ENCODE assay signal across 35 cellular contexts in the genomic region with DNA sequence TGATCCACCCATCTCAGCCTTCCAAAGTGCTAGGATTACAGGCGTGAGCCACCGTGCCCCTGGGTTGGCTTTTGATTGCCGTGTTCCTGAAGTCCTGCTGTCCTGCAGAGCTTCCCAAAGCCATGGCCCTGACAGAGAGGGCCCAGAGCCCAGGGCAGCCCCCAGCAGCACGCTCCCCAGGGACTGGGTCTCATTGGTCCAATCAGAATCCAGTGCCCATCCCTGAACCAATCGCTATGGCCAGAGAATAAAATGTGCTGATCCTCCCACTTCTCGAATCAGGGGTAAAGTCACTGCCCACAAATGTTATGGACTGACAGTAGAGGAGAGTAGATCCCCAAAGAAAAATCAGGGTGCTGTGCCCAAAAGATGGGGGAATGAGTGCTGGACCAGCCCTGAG. TPM values are rescaled to one million over a fixed set of nuclear protein-coding genes. Genes with fewer than 3 reads are reported as not detected.
DNase-seq lines count a peak whose midpoint lies in the region; ATAC-seq and TF ChIP-seq lines count a peak whose summit lies in the region.
"Had no signal": no experiment of that assay in that cellular context is flagged by ENCODE, and none has a peak within 500 bp of the region (broad histone marks: within the 10 kb centered on the region; RNA-seq: fewer than 3 reads in every experiment).

No MANE protein-coding gene starts in this region.

- no peak overlapping the region for H3K4me3 ChIP-seq in CD8-positive, alpha-beta memory T cell (ENCODE audit: low read length)
- H3K4me3 ChIP-seq: A549, adrenal gland, body of pancreas, GM12878, PC-9, right atrium auricular region, smooth muscle cell, upper lobe of left lung had no signal

- H3K4me1 ChIP-seq in CD8-positive, alpha-beta memory T cell (ENCODE audit: insufficient read depth, low read length): peaks cover 75% of the 10 kb centered on the region

- POLR2A ChIA-PET in activated CD4-positive, alpha-beta memory T cell treated with anti-CD3 and anti-CD28 coated beads for 36 hours (lab: Charles Lee): interaction anchor here (0.8 to 5.4 kb wide), 4 partner anchors 13 to 48 kb away, joined by 3 to 33 read pairs (median 20); partner anchors contain the start of gene VSIR
- POLR2A ChIA-PET in activated CD4-positive, alpha-beta memory T cell treated with anti-CD3 and anti-CD28 coated beads, Interleukin-2, amount 10 ng/mL, durations not matched to agents 7 days and 5 days (lab: Charles Lee): interaction anchor here (0.7 to 18.2 kb wide), 6 partner anchors 10 to 45 kb away, joined by 3 to 310 read pairs (median 42); partner anchors contain the start of gene VSIR
- POLR2A ChIA-PET in CD8-positive, alpha-beta memory T cell (lab: Charles Lee): interaction anchor here (0.5 to 1.0 kb wide), 2 partner anchors 24 to 79 kb away, joined by 3 to 4 read pairs; no protein-coding TSS in a partner anchor

- no peaks in the 10 kb centered on the region for H3K9me3 ChIP-seq in CD8-positive, alpha-beta memory T cell (ENCODE audit: low read length)
- H3K9me3 ChIP-seq: A549, adrenal gland, body of pancreas, Caco-2, right atrium auricular region, upper lobe of left lung had no signal

- no peak overlapping the region for H3K27ac ChIP-seq in CD8-positive, alpha-beta memory T cell (ENCODE audit: low read depth, low read length)
- H3K27ac ChIP-seq: adrenal gland, body of pancreas, parathyroid adenoma, PC-9, right atrium auricular region had no signal

- peak overlapping the region; percentile 99 for H3K27ac Mint-ChIP-seq in activated CD4-positive, alpha-beta memory T cell treated with anti-CD3 and anti-CD28 coated beads for 36 hours
- H3K27ac Mint-ChIP-seq in activated CD4-positive, alpha-beta memory T cell treated with anti-CD3 and anti-CD28 coated beads, Interleukin-2, amount 10 ng/mL, durations not matched to agents 7 days and 5 days: no peak overlapping the region
- peak overlapping the region; percentile 65 to 98 (median 82) for H3K27ac Mint-ChIP-seq in CD8-positive, alpha-beta memory T cell
- peak overlapping the region; percentile 88 to 96 for H3K27ac Mint-ChIP-seq in activated naive CD4-positive, alpha-beta T cell treated with anti-CD3 and anti-CD28 coated beads, Interleukin-2, amount 50 U/mL, for 72 hours
- H3K27ac Mint-ChIP-seq in neural crest cell (ENCODE audit: unreplicated experiment) (peak overlapping the region; percentile 62), Calu3 (ENCODE audit: unreplicated experiment) (no peak overlapping the region)
- H3K27ac Mint-ChIP-seq: activated B cell treated with CpG ODN at 0.5 μM for 24 hours, mesothelial cell of epicardium, naive B cell had no signal

- no peaks in the 10 kb centered on the region for H3K36me3 Mint-ChIP-seq in activated CD4-positive, alpha-beta memory T cell treated with anti-CD3 and anti-CD28 coated beads for 36 hours
- no peaks in the 10 kb centered on the region for H3K36me3 Mint-ChIP-seq in activated CD4-positive, alpha-beta memory T cell treated with anti-CD3 and anti-CD28 coated beads, Interleukin-2, amount 10 ng/mL, durations not matched to agents 7 days and 5 days (ENCODE audit: low read depth)
- no peaks in the 10 kb centered on the region for H3K36me3 Mint-ChIP-seq in CD8-positive, alpha-beta memory T cell
- peaks cover 0 to 4% of the 10 kb centered on the region in 2 donors for H3K36me3 Mint-ChIP-seq in activated naive CD4-positive, alpha-beta T cell treated with anti-CD3 and anti-CD28 coated beads, Interleukin-2, amount 50 U/mL, for 72 hours
- H3K36me3 Mint-ChIP-seq in neural crest cell (ENCODE audit: low read depth) (no peaks in the 10 kb centered on the region), Calu3 (ENCODE audit: insufficient read depth, unreplicated experiment) (no peaks in the 10 kb centered on the region)
- H3K36me3 Mint-ChIP-seq: mesothelial cell of epicardium, naive B cell had no signal

- H3K36me3 ChIP-seq in CD8-positive, alpha-beta memory T cell (ENCODE audit: insufficient read depth, low read length): no peaks in the 10 kb centered on the region
- H3K36me3 ChIP-seq: adrenal gland, right atrium auricular region, upper lobe of left lung had no signal

- BruUV-seq in Calu3 (replicated peaks; lab: Mats Ljungman, UMichigan): no TSS peak

- CTCF ChIA-PET in activated CD4-positive, alpha-beta memory T cell treated with anti-CD3 and anti-CD28 coated beads for 36 hours (lab: Charles Lee): interaction anchor here (0.8 to 10.0 kb wide), 9 partner anchors 10 to 49 kb away, joined by 3 to 118 read pairs (median 15); partner anchors contain the start of gene VSIR
- CTCF ChIA-PET in activated CD4-positive, alpha-beta memory T cell treated with anti-CD3 and anti-CD28 coated beads, Interleukin-2, amount 10 ng/mL, durations not matched to agents 7 days and 5 days (lab: Charles Lee): interaction anchor here (1.1 to 6.1 kb wide), 6 partner anchors 11 to 48 kb away, joined by 3 to 78 read pairs (median 26); partner anchors contain the start of gene VSIR
- CTCF ChIA-PET in CD8-positive, alpha-beta memory T cell (lab: Charles Lee): interaction anchor here (0.8 to 12.3 kb wide), 9 partner anchors 8 to 48 kb away, joined by 3 to 152 read pairs (median 24); partner anchors contain the start of gene VSIR
- CTCF ChIA-PET in Calu3 (lab: Charles Lee): interaction anchor here (0.6 to 1.2 kb wide), 2 partner anchors 86 to 412 kb away, joined by 3 read pairs; no protein-coding TSS in a partner anchor

- H3K4me1 Mint-ChIP-seq in activated CD4-positive, alpha-beta memory T cell treated with anti-CD3 and anti-CD28 coated beads for 36 hours (ENCODE audit: low read depth): peaks cover 69% of the 10 kb centered on the region
- peaks cover 56% of the 10 kb centered on the region for H3K4me1 Mint-ChIP-seq in activated CD4-positive, alpha-beta memory T cell treated with anti-CD3 and anti-CD28 coated beads, Interleukin-2, amount 10 ng/mL, durations not matched to agents 7 days and 5 days
- H3K4me1 Mint-ChIP-seq in CD8-positive, alpha-beta memory T cell: peaks cover 55 to 87% (median 65%) of the 10 kb centered on the region in 3 donors
- peaks cover 7% of the 10 kb centered on the region for H3K4me1 Mint-ChIP-seq in neural crest cell
- H3K4me1 Mint-ChIP-seq in Calu3 (ENCODE audit: low read depth, unreplicated experiment): peaks cover 26% of the 10 kb centered on the region

- no peaks in the 10 kb centered on the region for H3K9me3 Mint-ChIP-seq in activated CD4-positive, alpha-beta memory T cell treated with anti-CD3 and anti-CD28 coated beads for 36 hours
- peaks cover 3% of the 10 kb centered on the region for H3K9me3 Mint-ChIP-seq in activated CD4-positive, alpha-beta memory T cell treated with anti-CD3 and anti-CD28 coated beads, Interleukin-2, amount 10 ng/mL, durations not matched to agents 7 days and 5 days
- H3K9me3 Mint-ChIP-seq in CD8-positive, alpha-beta memory T cell: no peaks in the 10 kb centered on the region
- H3K9me3 Mint-ChIP-seq in activated naive CD4-positive, alpha-beta T cell treated with anti-CD3 and anti-CD28 coated beads, Interleukin-2, amount 50 U/mL, for 72 hours: no peaks in the 10 kb centered on the region
- no peaks in the 10 kb centered on the region for H3K9me3 Mint-ChIP-seq in neural crest cell
- no peaks in the 10 kb centered on the region for H3K9me3 Mint-ChIP-seq in Calu3 (ENCODE audit: low read depth, unreplicated experiment)
- H3K9me3 Mint-ChIP-seq: activated B cell treated with CpG ODN at 0.5 μM for 24 hours, mesothelial cell of epicardium, naive B cell had no signal

- DNase-seq in activated CD4-positive, alpha-beta memory T cell treated with anti-CD3 and anti-CD28 coated beads for 36 hours: no peak
- DNase-seq in activated CD4-positive, alpha-beta memory T cell treated with anti-CD3 and anti-CD28 coated beads, Interleukin-2, amount 10 ng/mL, durations not matched to agents 7 days and 5 days: no peak
- no peak for DNase-seq in CD8-positive, alpha-beta memory T cell
- no peak for DNase-seq in activated naive CD4-positive, alpha-beta T cell treated with anti-CD3 and anti-CD28 coated beads, Interleukin-2, amount 50 U/mL, for 72 hours (ENCODE audit: low spot score in 2 of 2)
- no peak for DNase-seq in neural crest cell (ENCODE audit: low read depth, low spot score)
- DNase-seq in Calu3: no peak
- DNase-seq in HPDE6-E6E7 (ENCODE audit: extremely low spot score): no peak
- DNase-seq in DMS79 (lab: John Stamatoyannopoulos, UW): no peak
- DNase-seq: activated B cell treated with CpG ODN at 0.5 μM for 24 hours; adrenal gland; AML-193; body of pancreas; Caco-2; cerebellar nuclear complex; effector CD4-positive, alpha-beta T cell; glutamatergic neuron; naive B cell; NCI-H1105; NCI-H1930; NCI-H526; PC-9; Right ventricle myocardium superior; stimulated activated CD4-positive, alpha-beta T cell treated with anti-CD3 and anti-CD28 coated beads, Interleukin-1b, Interleukin-23, amount 100 ng/mL, for 48 hours; stimulated activated CD8-positive, alpha-beta memory T cell treated with anti-CD3 and anti-CD28 coated beads, Interleukin-4, amount 100 ng/mL, for 48 hours had no signal

- TF ChIP-seq CTCF in neural crest cell (conservative IDR thresholded peaks at IDR 0.05) (no peak), Calu3 (IDR thresholded peaks at IDR 0.05; ENCODE audit: unreplicated experiment) (no peak)

- peak overlapping the region; percentile 12 for H3K4me3 Mint-ChIP-seq in activated CD4-positive, alpha-beta memory T cell treated with anti-CD3 and anti-CD28 coated beads for 36 hours
- H3K4me3 Mint-ChIP-seq in activated CD4-positive, alpha-beta memory T cell treated with anti-CD3 and anti-CD28 coated beads, Interleukin-2, amount 10 ng/mL, durations not matched to agents 7 days and 5 days: no peak overlapping the region
- H3K4me3 Mint-ChIP-seq in CD8-positive, alpha-beta memory T cell: no peak overlapping the region
- H3K4me3 Mint-ChIP-seq in neural crest cell (no peak overlapping the region), Calu3 (ENCODE audit: low read depth, unreplicated experiment) (no peak overlapping the region)
- H3K4me3 Mint-ChIP-seq: activated B cell treated with CpG ODN at 0.5 μM for 24 hours, mesothelial cell of epicardium, naive B cell had no signal

- no peaks in the 10 kb centered on the region for H3K27me3 Mint-ChIP-seq in activated CD4-positive, alpha-beta memory T cell treated with anti-CD3 and anti-CD28 coated beads for 36 hours
- H3K27me3 Mint-ChIP-seq in activated CD4-positive, alpha-beta memory T cell treated with anti-CD3 and anti-CD28 coated beads, Interleukin-2, amount 10 ng/mL, durations not matched to agents 7 days and 5 days: no peaks in the 10 kb centered on the region
- H3K27me3 Mint-ChIP-seq in CD8-positive, alpha-beta memory T cell: peaks cover 0 to 2% of the 10 kb centered on the region in 2 donors
- H3K27me3 Mint-ChIP-seq in neural crest cell (ENCODE audit: low read depth) (peaks cover 3% of the 10 kb centered on the region), Calu3 (ENCODE audit: unreplicated experiment) (peaks cover 32% of the 10 kb centered on the region)
- H3K27me3 Mint-ChIP-seq: activated B cell treated with CpG ODN at 0.5 μM for 24 hours had no signal

- no peaks in the 10 kb centered on the region for H3K27me3 ChIP-seq in CD8-positive, alpha-beta memory T cell (ENCODE audit: insufficient read depth, low read length, poor library complexity, severe bottlenecking)
- H3K27me3 ChIP-seq: adrenal gland, body of pancreas, right atrium auricular region, upper lobe of left lung had no signal

- intact Hi-C loops in activated CD4-positive, alpha-beta memory T cell treated with anti-CD3 and anti-CD28 coated beads for 36 hours (cut with micrococcal nuclease): loop anchor here (10.0 kb wide), 1 partner anchor 610 kb away; no protein-coding TSS in a partner anchor
- intact Hi-C loops in Calu3 (cut with micrococcal nuclease; ENCODE audit: unreplicated experiment): no loop called here

- ATAC-seq in activated naive CD4-positive, alpha-beta T cell treated with anti-CD3 and anti-CD28 coated beads, Interleukin-2, amount 50 U/mL, for 72 hours: no peak
- ATAC-seq: A549, body of pancreas, GM12878 had no signal

RNA-seq across cellular contexts. Expression of gene C10orf105, which starts 5.0 kb away (rescaled TPM):
- under 1 TPM; 0.63 to 0.76 TPM for total RNA-seq in activated CD4-positive, alpha-beta memory T cell treated with anti-CD3 and anti-CD28 coated beads for 36 hours
- under 1 TPM; 0.25 to 0.33 TPM for total RNA-seq in activated CD4-positive, alpha-beta memory T cell treated with anti-CD3 and anti-CD28 coated beads, Interleukin-2, amount 10 ng/mL, durations not matched to agents 7 days and 5 days
- total RNA-seq in CD8-positive, alpha-beta memory T cell: under 1 TPM; 0.04 to 0.11 TPM
- 0.23 TPM for polyA plus RNA-seq in CD8-positive, alpha-beta memory T cell
- total RNA-seq in activated naive CD4-positive, alpha-beta T cell treated with anti-CD3 and anti-CD28 coated beads, Interleukin-2, amount 50 U/mL, for 72 hours: under 1 TPM; 0.45 to 0.68 TPM
- 0.12 and 0.20 TPM in 2 replicates for total RNA-seq in neural crest cell
- not detected in 2 replicates for total RNA-seq in Calu3 (2022)
- total RNA-seq: activated B cell treated with CpG ODN at 0.5 μM for 24 hours, body of pancreas, Caco-2, epithelial cell of proximal tubule, HT1080, M059J, PC-9 had no signal
- polyA plus RNA-seq: A549, keratinocyte, smooth muscle cell had no signal

RNA-seq across cellular contexts. Expression of gene VSIR, which starts 48.8 kb away (rescaled TPM):
- total RNA-seq in activated CD4-positive, alpha-beta memory T cell treated with anti-CD3 and anti-CD28 coated beads for 36 hours: 100 to 1,000 TPM; 112 TPM
- 100 to 1,000 TPM; 109 TPM for total RNA-seq in activated CD4-positive, alpha-beta memory T cell treated with anti-CD3 and anti-CD28 coated beads, Interleukin-2, amount 10 ng/mL, durations not matched to agents 7 days and 5 days
- total RNA-seq in CD8-positive, alpha-beta memory T cell: 10 to 100 TPM; 59.6 to 61.4 TPM
- 349 TPM for polyA plus RNA-seq in CD8-positive, alpha-beta memory T cell
- total RNA-seq in activated naive CD4-positive, alpha-beta T cell treated with anti-CD3 and anti-CD28 coated beads, Interleukin-2, amount 50 U/mL, for 72 hours: 100 to 1,000 TPM in 1 of 2 donors, 10 to 100 TPM in 1; 54.5 to 126 TPM
- total RNA-seq in neural crest cell: not detected in 2 replicates
- 30.1 and 46.1 TPM in 2 replicates for total RNA-seq in Calu3 (2022)

Comparison
In these comparisons a context has a peak if more than half of its experiments do, and no peak if none do; other contexts are left out.
1. H3K27ac Mint-ChIP-seq: peak in activated CD4-positive, alpha-beta memory T cell treated with anti-CD3 and anti-CD28 coated beads for 36 hours (single experiment), CD8-positive, alpha-beta memory T cell (8 of 8), activated naive CD4-positive, alpha-beta T cell treated with anti-CD3 and anti-CD28 coated beads, Interleukin-2, amount 50 U/mL, for 72 hours (2 of 2) and neural crest cell (single experiment); none in activated CD4-positive, alpha-beta memory T cell treated with anti-CD3 and anti-CD28 coated beads, Interleukin-2, amount 10 ng/mL, durations not matched to agents 7 days and 5 days (single experiment) and Calu3 (single experiment).
2. RNA of gene VSIR, which starts 48.8 kb away (total RNA-seq): 54.5 to 126 TPM in activated naive CD4-positive, alpha-beta T cell treated with anti-CD3 and anti-CD28 coated beads, Interleukin-2, amount 50 U/mL, for 72 hours, 112 TPM in activated CD4-positive, alpha-beta memory T cell treated with anti-CD3 and anti-CD28 coated beads for 36 hours, 109 TPM in activated CD4-positive, alpha-beta memory T cell treated with anti-CD3 and anti-CD28 coated beads, Interleukin-2, amount 10 ng/mL, durations not matched to agents 7 days and 5 days, 59.6 to 61.4 TPM in CD8-positive, alpha-beta memory T cell and 30.1 to 46.1 TPM in Calu3; not detected in neural crest cell; every median in the first group is over 10 times any median in the second.